Comparison of ENCODE assay signal across 24 cellular contexts in genomic region chr4:30619679-30620078, GRCh38.
A peak's percentile ranks its signal among the peaks of the same experiment; 100 is the strongest.
DNase-seq lines count a peak whose midpoint lies in the region; ATAC-seq and TF ChIP-seq lines count a peak whose summit lies in the region.
"Had no signal": no experiment of that assay in that cellular context is flagged by ENCODE, and none has a peak within 500 bp of the region (broad histone marks: within the 10 kb centered on the region; RNA-seq: fewer than 3 reads in every experiment).

No MANE protein-coding gene starts in this region.

- H3K27ac ChIP-seq in heart right ventricle: no peak overlapping the region
- H3K27ac ChIP-seq: breast epithelium, C4-2B, dorsolateral prefrontal cortex, gastroesophageal sphincter, tibial nerve had no signal

- 0 to 29% methylated on average over 1 of the region's 1 CpG for WGBS in heart right ventricle, 2 donors

- H3K27me3 ChIP-seq in heart right ventricle: no peaks in the 10 kb centered on the region
- H3K27me3 ChIP-seq: breast epithelium, dorsolateral prefrontal cortex, gastroesophageal sphincter, tibial nerve had no signal

- H3K9me3 ChIP-seq in heart right ventricle: no peaks in the 10 kb centered on the region
- H3K9me3 ChIP-seq: breast epithelium, gastroesophageal sphincter, HAP-1, tibial nerve had no signal

- intact Hi-C loops in heart right ventricle (cut with DNase I) (no loop called here), cardiac septum (cut with DNase I) (no loop called here)

- ATAC-seq in heart right ventricle (peak in 5 of 8 donors; percentile 42 to 73 (median 42)), HG02884 (IDR thresholded peaks at IDR 0.05; ENCODE audit: unreplicated experiment) (no peak), GM21576 (IDR thresholded peaks at IDR 0.05; ENCODE audit: unreplicated experiment) (no peak), HG03521 (IDR thresholded peaks at IDR 0.05; ENCODE audit: unreplicated experiment) (no peak)
- ATAC-seq: activated CD8-positive, alpha-beta T cell treated with anti-CD3 and anti-CD28 coated beads, Interleukin-2, amount 10 ng/mL, durations not matched to agents 7 days and 5 days; activated naive CD8-positive, alpha-beta T cell treated with anti-CD3 and anti-CD28 coated beads, Interleukin-2, amount 50 U/mL, for 24 hours; gastroesophageal sphincter; stimulated activated naive CD8-positive, alpha-beta T cell treated with anti-CD3 and anti-CD28 coated beads, Interleukin-15, amount 100 ng/mL, for 72 hours had no signal

- in situ Hi-C loops in astrocyte of the cerebellum (cut with HindIII; ENCODE audit: low sequenced_read_pairs): no loop called here

- TF ChIP-seq CTCF in heart right ventricle (IDR thresholded peaks at IDR 0.05): no peak
- TF ChIP-seq CTCF in astrocyte of the cerebellum (IDR thresholded peaks at IDR 0.05; ENCODE audit: low read depth, low read length, missing control alignments): no peak

- no peaks in the 10 kb centered on the region for H3K36me3 ChIP-seq in heart right ventricle
- H3K36me3 ChIP-seq: breast epithelium, gastroesophageal sphincter, HAP-1, tibial nerve had no signal

- no peak overlapping the region for H3K4me3 ChIP-seq in heart right ventricle
- H3K4me3 ChIP-seq in astrocyte of the cerebellum (ENCODE audit: low read depth, low read length): no peak overlapping the region
- H3K4me3 ChIP-seq: breast epithelium, dorsolateral prefrontal cortex, gastroesophageal sphincter, HAP-1, lung, tibial nerve had no signal

- H3K4me1 ChIP-seq in heart right ventricle: no peaks in the 10 kb centered on the region
- H3K4me1 ChIP-seq: breast epithelium, gastroesophageal sphincter, HAP-1, tibial nerve had no signal

- DNase-seq in heart right ventricle (no peak), cardiac septum (ENCODE audit: low spot score) (no peak), astrocyte of the cerebellum (ENCODE audit: low read depth) (peak; percentile 11), foreskin melanocyte (peak; percentile 32), T1000 (lab: John Stamatoyannopoulos, UW) (no peak)
- DNase-seq: activated CD4-positive, alpha-beta T cell treated with anti-CD3 and anti-CD28 coated beads for 1 hour; activated CD8-positive, alpha-beta T cell treated with anti-CD3 and anti-CD28 coated beads, Interleukin-2, amount 10 ng/mL, durations not matched to agents 7 days and 5 days; activated gamma-delta T cell; activated naive CD8-positive, alpha-beta T cell treated with anti-CD3 and anti-CD28 coated beads, Interleukin-2, amount 50 U/mL, for 24 hours; dorsolateral prefrontal cortex; EL; NCI-H2029; NCI-H226; stimulated activated CD4-positive, alpha-beta T cell treated with anti-CD3 and anti-CD28 coated beads, Interleukin-12 subunit alpha, Interleukin-12 subunit beta, amount 100 ng/mL, for 4 hours; stimulated activated naive CD8-positive, alpha-beta T cell treated with anti-CD3 and anti-CD28 coated beads, Interleukin-15, amount 100 ng/mL, for 72 hours had no signal

Comparison
In these comparisons a context has a peak if more than half of its experiments do, and no peak if none do; other contexts are left out.
1. ATAC-seq: peak in heart right ventricle (5 of 8); none in HG02884 (single experiment), GM21576 (single experiment) and HG03521 (single experiment).
2. DNase-seq: peak in astrocyte of the cerebellum (single experiment) and foreskin melanocyte (single experiment); none in heart right ventricle (0 of 2), cardiac septum (single experiment) and T1000 (single experiment).